12 cellular contexts compared by ENCODE assay signal in genomic region chr10:23367896-23368685, GRCh38. TPM values are rescaled to one million over a fixed set of nuclear protein-coding genes. Genes with fewer than 3 reads are reported as not detected.
DNase-seq lines count a peak whose midpoint lies in the region; ATAC-seq and TF ChIP-seq lines count a peak whose summit lies in the region.
"Had no signal": no experiment of that assay in that cellular context is flagged by ENCODE, and none has a peak within 500 bp of the region (broad histone marks: within the 10 kb centered on the region; RNA-seq: fewer than 3 reads in every experiment).

No MANE protein-coding gene starts in this region.

- H3K9me3 Mint-ChIP-seq in CD4-positive, alpha-beta memory T cell: peaks cover 0 to 2% (median 0%) of the 10 kb centered on the region in 8 donors

- H3K27ac ChIP-seq in CD4-positive, alpha-beta memory T cell (ENCODE audit: low read depth, low read length): no peak overlapping the region

- peak overlapping the region in 6 of 7 donors; percentile 36 to 77 (median 60) for H3K27ac Mint-ChIP-seq in CD4-positive, alpha-beta memory T cell

- H3K36me3 ChIP-seq in CD4-positive, alpha-beta memory T cell (ENCODE audit: insufficient read depth, low read length): no peaks in the 10 kb centered on the region
- no peaks in the 10 kb centered on the region for H3K36me3 ChIP-seq in mucosa of descending colon (ENCODE audit: low read depth)

- H3K4me3 ChIP-seq in CD4-positive, alpha-beta memory T cell (ENCODE audit: low read length in 2 of 2): peak overlapping the region; percentile 9 to 23
- no peak overlapping the region for H3K4me3 ChIP-seq in mucosa of descending colon

- intact Hi-C loops in CD4-positive, alpha-beta memory T cell (cut with micrococcal nuclease): no loop called here
- intact Hi-C loops in mucosa of descending colon (cut with DNase I, micrococcal nuclease): no loop called here

- peak overlapping the region in 7 of 8 donors; percentile 31 to 81 (median 77) for H3K4me3 Mint-ChIP-seq in CD4-positive, alpha-beta memory T cell

- H3K27me3 Mint-ChIP-seq in CD4-positive, alpha-beta memory T cell: no peaks in the 10 kb centered on the region

- H3K4me1 ChIP-seq in CD4-positive, alpha-beta memory T cell (ENCODE audit: insufficient read depth, low read length): peaks cover 63% of the 10 kb centered on the region
- H3K4me1 ChIP-seq in mucosa of descending colon (ENCODE audit: low read depth): peaks cover 5% of the 10 kb centered on the region
- H3K4me1 ChIP-seq: Caco-2 had no signal

- POLR2A ChIA-PET in CD4-positive, alpha-beta memory T cell (lab: Charles Lee; ENCODE audit: partially characterized antibody): interaction anchor here (0.6 to 7.9 kb wide), 6 partner anchors 9 to 1254 kb away, joined by 3 to 70 read pairs (median 3); partner anchors contain the start of genes C10orf67 and OTUD1

- TF ChIP-seq CTCF in mucosa of descending colon (IDR thresholded peaks at IDR 0.05): no peak

- H3K4me1 Mint-ChIP-seq in CD4-positive, alpha-beta memory T cell: peaks cover 49 to 60% (median 54%) of the 10 kb centered on the region in 4 donors

- H3K9me3 ChIP-seq in CD4-positive, alpha-beta memory T cell (ENCODE audit: control insufficient read depth in 1 of 2, low read length in 2 of 2): no peaks in the 10 kb centered on the region
- H3K9me3 ChIP-seq in mucosa of descending colon: no peaks in the 10 kb centered on the region
- H3K9me3 ChIP-seq: Caco-2 had no signal

- no peak for DNase-seq in CD4-positive, alpha-beta memory T cell
- peak; percentile 24 for DNase-seq in NAMALWA (ENCODE audit: low spot score)
- DNase-seq in glomerular visceral epithelial cell (ENCODE audit: extremely low spot score): peak; percentile 29
- no peak for DNase-seq in mucosa of descending colon
- no peak for DNase-seq in SHP77 treated with DMSO at 0.1 percent for 48 hours (lab: John Stamatoyannopoulos, UW)
- no peak for DNase-seq in HCEC 1CT
- no peak for DNase-seq in stimulated activated CD4-positive, alpha-beta T cell treated with anti-CD3 and anti-CD28 coated beads, Interleukin-2, amount 100 ng/mL, for 24 hours
- DNase-seq: Caco-2; islet precursor cell; NCI-H1092; stimulated activated CD4-positive, alpha-beta T cell treated with anti-CD3 and anti-CD28 coated beads, Interleukin-4, amount 100 ng/mL, for 1 hour had no signal

- H3K36me3 Mint-ChIP-seq in CD4-positive, alpha-beta memory T cell: no peaks in the 10 kb centered on the region

- ATAC-seq in GM19395 (IDR thresholded peaks at IDR 0.05; ENCODE audit: unreplicated experiment) (peak; percentile 7), mucosa of descending colon (no peak)

- CTCF ChIA-PET in CD4-positive, alpha-beta memory T cell (lab: Charles Lee; ENCODE audit: partially characterized antibody): interaction anchor here (0.7 to 1.8 kb wide), 3 partner anchors 8 to 73 kb away, joined by 3 to 7 read pairs (median 4); no protein-coding TSS in a partner anchor

- H3K27me3 ChIP-seq in CD4-positive, alpha-beta memory T cell (ENCODE audit: insufficient read depth, low read length): no peaks in the 10 kb centered on the region

RNA-seq across cellular contexts. Expression of gene C10orf67, which starts 23.5 kb away (rescaled TPM):
- not detected for total RNA-seq in CD4-positive, alpha-beta memory T cell
- under 1 TPM; 0.16 to 0.31 TPM for polyA plus RNA-seq in CD4-positive, alpha-beta memory T cell
- not detected for total RNA-seq in mucosa of descending colon
- total RNA-seq: Caco-2 had no signal

Comparison
In these comparisons a context has a peak if more than half of its experiments do, and no peak if none do; other contexts are left out.
1. DNase-seq: peak in NAMALWA (single experiment) and glomerular visceral epithelial cell (single experiment); none in CD4-positive, alpha-beta memory T cell (0 of 5), mucosa of descending colon (0 of 3), SHP77 treated with DMSO at 0.1 percent for 48 hours (single experiment), HCEC 1CT (single experiment) and stimulated activated CD4-positive, alpha-beta T cell treated with anti-CD3 and anti-CD28 coated beads, Interleukin-2, amount 100 ng/mL, for 24 hours (0 of 2).